8 cellular contexts compared by ENCODE assay signal in genomic region chr12:26113853-26114719, GRCh38. TPM values are rescaled to one million over a fixed set of nuclear protein-coding genes. Genes with fewer than 3 reads are reported as not detected.
DNase-seq lines count a peak whose midpoint lies in the region; ATAC-seq and TF ChIP-seq lines count a peak whose summit lies in the region.

No MANE protein-coding gene starts in this region.

- H3K36me3 ChIP-seq in SJCRH30 (no peaks in the 10 kb centered on the region), suprapubic skin (no peaks in the 10 kb centered on the region)

- ATAC-seq in GM21381 (IDR thresholded peaks at IDR 0.05; ENCODE audit: unreplicated experiment), result peak; percentile 82

- WGBS in suprapubic skin, result 2% methylated on average over 18 of the region's 72 CpGs

- H3K4me1 ChIP-seq in SJCRH30, result peaks cover 8% of the 10 kb centered on the region; the same call in 1 of the 2 replicates
- peaks cover 50% of the 10 kb centered on the region for H3K4me1 ChIP-seq in suprapubic skin

- H3K27ac ChIP-seq in SJCRH30 (peak overlapping the region; percentile 86), suprapubic skin (peak overlapping the region; percentile 83)

- peak in 1 of 2 donors; percentile 27 for TF ChIP-seq CTCF in suprapubic skin (IDR thresholded peaks at IDR 0.05)

- H3K9me3 ChIP-seq in SJCRH30 (replicated peaks), result no peaks in the 10 kb centered on the region
- H3K9me3 ChIP-seq in suprapubic skin, result no peaks in the 10 kb centered on the region

- peaks cover 10% of the 10 kb centered on the region for H3K4me1 Mint-ChIP-seq in activated naive CD4-positive, alpha-beta T cell treated with anti-CD3 and anti-CD28 coated beads, Interleukin-2, amount 50 U/mL, for 24 hours

- H3K4me3 ChIP-seq in SJCRH30 (peak overlapping the region; percentile 69), suprapubic skin (peak overlapping the region; percentile 46)

- H3K27ac Mint-ChIP-seq in activated naive CD4-positive, alpha-beta T cell treated with anti-CD3 and anti-CD28 coated beads, Interleukin-2, amount 50 U/mL, for 24 hours, result peak overlapping the region; percentile 63

- H3K27me3 Mint-ChIP-seq in activated naive CD4-positive, alpha-beta T cell treated with anti-CD3 and anti-CD28 coated beads, Interleukin-2, amount 50 U/mL, for 24 hours, result peaks cover 13% of the 10 kb centered on the region

- H3K4me3 Mint-ChIP-seq in activated naive CD4-positive, alpha-beta T cell treated with anti-CD3 and anti-CD28 coated beads, Interleukin-2, amount 50 U/mL, for 24 hours, result peak overlapping the region; percentile 80

- H3K9me3 Mint-ChIP-seq in activated naive CD4-positive, alpha-beta T cell treated with anti-CD3 and anti-CD28 coated beads, Interleukin-2, amount 50 U/mL, for 24 hours, result no peaks in the 10 kb centered on the region

- TF ChIP-seq POLR2A in suprapubic skin (IDR thresholded peaks at IDR 0.05), result peak in 1 of 2 donors; percentile 55

- TF ChIP-seq EP300 in suprapubic skin (IDR thresholded peaks at IDR 0.05), result peak; percentile 2

- H3K36me3 Mint-ChIP-seq in activated naive CD4-positive, alpha-beta T cell treated with anti-CD3 and anti-CD28 coated beads, Interleukin-2, amount 50 U/mL, for 24 hours, result no peaks in the 10 kb centered on the region

- H3K27me3 ChIP-seq in SJCRH30 (no peaks in the 10 kb centered on the region), suprapubic skin (no peaks in the 10 kb centered on the region)

- DNase-seq in DMS153 treated with DMSO at 0.1 percent for 48 hours (lab: John Stamatoyannopoulos, UW; ENCODE audit: unreplicated experiment), result peak; percentile 55
- peak in 72 of 76 experiments; percentile 26 to 88 (median 74) for DNase-seq in HUDEP-2 (lab: John Stamatoyannopoulos, UW; ENCODE audit: unreplicated experiment in 76 of 76)
- DNase-seq in SJCRH30, result peak; percentile 91 to 92
- peak; percentile 54 for DNase-seq in glomerular endothelial cell (ENCODE audit: extremely low read depth, low read depth, low spot score)
- peak; percentile 43 to 97 (median 89) for DNase-seq in nucleus accumbens (lab: John Stamatoyannopoulos, UW)
- peak; percentile 94 to 95 for DNase-seq in suprapubic skin (ENCODE audit: low spot score in 2 of 2)

RNA-seq across cellular contexts. Expression of gene BHLHE41, which starts 10.8 kb away (rescaled TPM):
- total RNA-seq in SJCRH30 (2014; rRNA removed; shearing (Covaris generic)), result 3.1 and 4.1 TPM in 2 replicates
- total RNA-seq in glomerular endothelial cell (2.7 and 4.4 TPM in 2 replicates), suprapubic skin (1 to 10 TPM; 2.5 to 7.2 (median 5.6) TPM)

Comparison
In these comparisons a context has a peak if more than half of its experiments do, and no peak if none do; other contexts are left out.
1. Peak in every context shown above with its lines: DNase-seq, ATAC-seq, H3K4me3 ChIP-seq and H3K27ac ChIP-seq.